8 cellular contexts compared by ENCODE assay signal in the genomic region with DNA sequence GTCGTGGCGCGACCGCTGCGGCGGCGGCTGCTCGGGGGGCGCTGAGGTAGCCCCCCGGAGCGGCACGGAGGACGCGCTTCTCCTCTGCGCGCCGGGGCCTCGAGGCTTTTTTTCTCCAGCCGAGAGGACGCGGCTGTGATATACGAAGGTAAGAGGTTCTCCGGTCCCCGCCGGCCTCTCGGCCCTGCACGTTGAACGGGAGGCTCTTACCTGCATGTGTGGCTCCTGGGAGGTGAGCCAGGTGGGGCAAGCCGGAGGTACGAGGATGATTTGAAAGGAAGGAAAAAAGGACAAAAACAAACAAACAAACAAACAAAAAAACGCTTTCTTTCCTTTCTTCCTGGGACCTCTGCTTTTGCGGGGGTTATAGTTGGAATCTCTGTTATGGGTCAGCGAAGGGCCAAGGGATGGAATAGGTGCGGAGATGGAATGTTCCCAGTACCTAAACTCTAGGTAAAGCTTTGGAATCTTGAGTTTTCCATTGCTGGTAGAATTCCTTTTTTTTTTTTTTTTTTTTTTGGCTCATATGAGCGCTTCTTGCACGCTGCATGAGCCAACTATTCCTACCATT. TPM values are rescaled to one million over a fixed set of nuclear protein-coding genes. Genes with fewer than 3 reads are reported as not detected.
A peak's percentile ranks its signal among the peaks of the same experiment; 100 is the strongest.
DNase-seq lines count a peak whose midpoint lies in the region; ATAC-seq, FAIRE-seq and TF ChIP-seq lines count a peak whose summit lies in the region.

No MANE protein-coding gene starts in this region.

- H3K9me3 Mint-ChIP-seq in stimulated activated naive CD8-positive, alpha-beta T cell treated with anti-CD3 and anti-CD28 coated beads, Interleukin-15, Interleukin-2, amounts not matched to agents 100 ng/mL and 50 ng/mL, for 24 hours, result no peaks in the 10 kb centered on the region
- H3K9me3 Mint-ChIP-seq in neural progenitor cell, result peaks cover 4% of the 10 kb centered on the region

- H3K4me3 Mint-ChIP-seq in stimulated activated naive CD8-positive, alpha-beta T cell treated with anti-CD3 and anti-CD28 coated beads, Interleukin-15, Interleukin-2, amounts not matched to agents 100 ng/mL and 50 ng/mL, for 24 hours, result peak overlapping the region; percentile 83
- H3K4me3 Mint-ChIP-seq in neural progenitor cell, result peak overlapping the region; percentile 87

- peak overlapping the region; percentile 94 for H3K4me3 ChIP-seq in SU-DHL-6 (ENCODE audit: insufficient read depth, low read length, poor library complexity, severe bottlenecking)
- peak overlapping the region; percentile 55 to 98 (median 97) for H3K4me3 ChIP-seq in endothelial cell of umbilical vein (replicated peaks in 1 of 3; ENCODE audit: insufficient read depth in 1 of 3, low read depth in 1 of 3, low read length in 3 of 3)
- peak overlapping the region; percentile 98 for H3K4me3 ChIP-seq in neural progenitor cell

- TF ChIP-seq POLR2A in endothelial cell of umbilical vein (IDR thresholded peaks at IDR 0.05; ENCODE audit: low read depth, low read length), result no peak

- peak overlapping the region; percentile 64 for H3K27ac Mint-ChIP-seq in stimulated activated naive CD8-positive, alpha-beta T cell treated with anti-CD3 and anti-CD28 coated beads, Interleukin-15, Interleukin-2, amounts not matched to agents 100 ng/mL and 50 ng/mL, for 24 hours
- no peak overlapping the region for H3K27ac Mint-ChIP-seq in neural progenitor cell

- H2AFZ ChIP-seq in SU-DHL-6 (ENCODE audit: low read depth, low read length, severe bottlenecking), result peak overlapping the region; percentile 90
- H2AFZ ChIP-seq in endothelial cell of umbilical vein (ENCODE audit: low read depth, low read length), result peak overlapping the region; percentile 83
- peak overlapping the region; percentile 74 for H2AFZ ChIP-seq in neural progenitor cell (replicated peaks)

- H3K9ac ChIP-seq in SU-DHL-6 (ENCODE audit: low read length), result peak overlapping the region; percentile 78
- peak overlapping the region; percentile 84 for H3K9ac ChIP-seq in endothelial cell of umbilical vein (replicated peaks; ENCODE audit: extremely low read depth, insufficient read depth, low read length)
- peak overlapping the region; percentile 87 for H3K9ac ChIP-seq in neural progenitor cell

- dilution Hi-C loops in endothelial cell of umbilical vein (cut with MboI; ENCODE audit: extremely low pct_ligation_motif_present, low sequenced_read_pairs), result no loop called here

- H3K4me1 ChIP-seq in endothelial cell of umbilical vein (ENCODE audit: control insufficient read depth, extremely low read depth, insufficient read depth, low read length), result peaks cover 19% of the 10 kb centered on the region
- H3K4me1 ChIP-seq in neural progenitor cell, result peaks cover 34% of the 10 kb centered on the region

- no peak for DNase-seq in stimulated activated naive CD8-positive, alpha-beta T cell treated with anti-CD3 and anti-CD28 coated beads, Interleukin-15, Interleukin-2, amounts not matched to agents 100 U/mL and 50 U/mL, for 24 hours
- DNase-seq in endothelial cell of umbilical vein (ENCODE audit: low read depth, low spot score) (no peak), neural progenitor cell (ENCODE audit: low spot score) (no peak), activated gamma-delta T cell treated with Interleukin-2 at 50 U/mL for 16 hours (no peak)

- H3K36me3 ChIP-seq in SU-DHL-6 (ENCODE audit: low read length) (no peaks in the 10 kb centered on the region), endothelial cell of umbilical vein (ENCODE audit: control insufficient read depth in 2 of 2, extremely low read depth in 1 of 2, insufficient read depth in 2 of 2, low read length in 2 of 2) (no peaks in the 10 kb centered on the region), neural progenitor cell (no peaks in the 10 kb centered on the region)

- no peaks in the 10 kb centered on the region for H3K36me3 Mint-ChIP-seq in stimulated activated naive CD8-positive, alpha-beta T cell treated with anti-CD3 and anti-CD28 coated beads, Interleukin-15, Interleukin-2, amounts not matched to agents 100 ng/mL and 50 ng/mL, for 24 hours (ENCODE audit: low read depth)
- peaks cover 3% of the 10 kb centered on the region for H3K36me3 Mint-ChIP-seq in neural progenitor cell

- peak overlapping the region; percentile 79 for H3K27ac ChIP-seq in SU-DHL-6 (ENCODE audit: low read depth, low read length)
- H3K27ac ChIP-seq in endothelial cell of umbilical vein (ENCODE audit: insufficient read depth, low read depth, low read length), result peak overlapping the region; percentile 52
- peak overlapping the region; percentile 96 for H3K27ac ChIP-seq in neural progenitor cell

- H3K4me1 Mint-ChIP-seq in stimulated activated naive CD8-positive, alpha-beta T cell treated with anti-CD3 and anti-CD28 coated beads, Interleukin-15, Interleukin-2, amounts not matched to agents 100 ng/mL and 50 ng/mL, for 24 hours (ENCODE audit: low read depth), result peaks cover 73% of the 10 kb centered on the region
- H3K4me1 Mint-ChIP-seq in neural progenitor cell, result peaks cover 29% of the 10 kb centered on the region

- BruUV-seq in endothelial cell of umbilical vein (replicated peaks; lab: Mats Ljungman, UMichigan), result TSS peak; percentile 49

- H4K20me1 ChIP-seq in SU-DHL-6 (ENCODE audit: low read depth, low read length) (no peaks in the 10 kb centered on the region), endothelial cell of umbilical vein (replicated peaks; ENCODE audit: control insufficient read depth, extremely low read depth, insufficient read depth, low read length) (peaks cover 2% of the 10 kb centered on the region), neural progenitor cell (ENCODE audit: low read depth) (peaks cover 20% of the 10 kb centered on the region)

- TF ChIP-seq CTCF in SU-DHL-6 (IDR thresholded peaks at IDR 0.05; ENCODE audit: insufficient read depth, low read length, poor library complexity, severe bottlenecking) (no peak), endothelial cell of umbilical vein (IDR thresholded peaks at IDR 0.05; ENCODE audit: extremely low read depth in 1 of 2, insufficient read depth in 1 of 2, low read depth in 1 of 2, low read length in 2 of 2) (no peak), neural progenitor cell (IDR thresholded peaks at IDR 0.05) (no peak)

- no peaks in the 10 kb centered on the region for H3K9me3 ChIP-seq in SU-DHL-6 (ENCODE audit: insufficient read depth, low read length)
- no peaks in the 10 kb centered on the region for H3K9me3 ChIP-seq in endothelial cell of umbilical vein (replicated peaks; ENCODE audit: control insufficient read depth, insufficient read depth, low read length)
- H3K9me3 ChIP-seq in neural progenitor cell (ENCODE audit: low read depth), result no peaks in the 10 kb centered on the region

- peaks cover 12% of the 10 kb centered on the region; the same call in 1 of the 2 replicates for H3F3A ChIP-seq in SU-DHL-6 (ENCODE audit: insufficient read depth)
- H3F3A ChIP-seq in neural progenitor cell (ENCODE audit: low read depth), result peaks cover 24% of the 10 kb centered on the region

- CTCF ChIA-PET in endothelial cell of umbilical vein (lab: Charles Lee), result interaction anchor here (0.6 to 2.4 kb wide), 9 partner anchors 9 to 348 kb away, joined by 4 to 18 read pairs (median 6); no protein-coding TSS in a partner anchor

- ATAC-seq in stimulated activated naive CD8-positive, alpha-beta T cell treated with anti-CD3 and anti-CD28 coated beads, Interleukin-15, Interleukin-2, amounts not matched to agents 100 U/mL and 50 U/mL, for 24 hours, result no peak
- ATAC-seq in HG03095 (IDR thresholded peaks at IDR 0.05; ENCODE audit: unreplicated experiment) (peak; percentile 14), HG03520 (IDR thresholded peaks at IDR 0.05; ENCODE audit: unreplicated experiment) (no peak)

- H3K27me3 Mint-ChIP-seq in stimulated activated naive CD8-positive, alpha-beta T cell treated with anti-CD3 and anti-CD28 coated beads, Interleukin-15, Interleukin-2, amounts not matched to agents 100 ng/mL and 50 ng/mL, for 24 hours, result no peaks in the 10 kb centered on the region
- no peaks in the 10 kb centered on the region for H3K27me3 Mint-ChIP-seq in neural progenitor cell (ENCODE audit: insufficient read depth, low read depth)

- H3K79me2 ChIP-seq in SU-DHL-6 (ENCODE audit: insufficient read depth, low read length) (peaks cover 25% of the 10 kb centered on the region; the same call in 1 of the 2 replicates), endothelial cell of umbilical vein (ENCODE audit: control insufficient read depth, insufficient read depth, low read length) (peaks cover 25% of the 10 kb centered on the region), neural progenitor cell (ENCODE audit: low read depth) (peaks cover 52% of the 10 kb centered on the region)

- peak overlapping the region; percentile 74 for H3K4me2 ChIP-seq in SU-DHL-6 (ENCODE audit: low read depth, low read length, poor library complexity, severe bottlenecking)
- H3K4me2 ChIP-seq in endothelial cell of umbilical vein (ENCODE audit: insufficient read depth, low read length), result peak overlapping the region; percentile 97
- H3K4me2 ChIP-seq in neural progenitor cell, result peak overlapping the region; percentile 97

- H3K9me2 ChIP-seq in SU-DHL-6 (replicated peaks; ENCODE audit: insufficient read depth, low read length), result no peaks in the 10 kb centered on the region

- POLR2A ChIA-PET in endothelial cell of umbilical vein (lab: Charles Lee), result interaction anchor here (0.6 to 1.0 kb wide), 2 partner anchors 60 to 393 kb away, joined by 3 to 4 read pairs; no protein-coding TSS in a partner anchor

- H3K27me3 ChIP-seq in SU-DHL-6 (ENCODE audit: low read length), result no peaks in the 10 kb centered on the region
- no peaks in the 10 kb centered on the region for H3K27me3 ChIP-seq in endothelial cell of umbilical vein (ENCODE audit: control insufficient read depth in 2 of 2, insufficient read depth in 2 of 2, low read length in 2 of 2)
- no peaks in the 10 kb centered on the region for H3K27me3 ChIP-seq in neural progenitor cell

- intact Hi-C loops in endothelial cell of umbilical vein (cut with micrococcal nuclease), result no loop called here

- H3K9me1 ChIP-seq in endothelial cell of umbilical vein (replicated peaks; ENCODE audit: control insufficient read depth, extremely low read depth, insufficient read depth, low read length), result no peaks in the 10 kb centered on the region

- FAIRE-seq in endothelial cell of umbilical vein (lab: Jason Lieb, UNC), result no peak

TF ChIP-seq in endothelial cell of umbilical vein, 7 proteins besides CTCF, POLR2A, EP300 and RAD21 (continues in another document):
- TF ChIP-seq MYC (IDR thresholded peaks at IDR 0.05; ENCODE audit: low read depth, low read length) (no peak), GATA2 (IDR thresholded peaks at IDR 0.05; ENCODE audit: insufficient read depth, insufficient read length, low read depth, low read length) (no peak)

RNA-seq across cellular contexts. Expression of a gene that starts 0.6 kb away (rescaled TPM):
- total RNA-seq in endothelial cell of umbilical vein (26.1 and 29.6 TPM in 2 replicates), neural progenitor cell (ENCODE audit: low replicate concordance) (51.8 and 52.1 TPM in 2 replicates)
- polyA plus RNA-seq in endothelial cell of umbilical vein, result 3.5 and 6.8 TPM in 2 replicates
- 5.7 and 7.4 TPM in 2 replicates for polyA plus RNA-seq in endothelial cell of umbilical vein (2011; cell fraction: cytosol; rRNA removed)
- polyA plus RNA-seq in endothelial cell of umbilical vein (2011; cell fraction: nucleus; rRNA removed), result 19.5 and 21.7 TPM in 2 replicates
- 10.9 and 11.6 TPM in 2 replicates for polyA plus RNA-seq in endothelial cell of umbilical vein (2012)
- 51.5 and 62.3 TPM in 2 replicates for polyA minus RNA-seq in endothelial cell of umbilical vein
- polyA minus RNA-seq in endothelial cell of umbilical vein (2011; cell fraction: cytosol; rRNA and poly(A)+ RNA removed), result 17.2 TPM
- 93.7 and 128 TPM in 2 replicates for polyA minus RNA-seq in endothelial cell of umbilical vein (2011; cell fraction: nucleus; rRNA and poly(A)+ RNA removed)
